In the genomic region with DNA sequence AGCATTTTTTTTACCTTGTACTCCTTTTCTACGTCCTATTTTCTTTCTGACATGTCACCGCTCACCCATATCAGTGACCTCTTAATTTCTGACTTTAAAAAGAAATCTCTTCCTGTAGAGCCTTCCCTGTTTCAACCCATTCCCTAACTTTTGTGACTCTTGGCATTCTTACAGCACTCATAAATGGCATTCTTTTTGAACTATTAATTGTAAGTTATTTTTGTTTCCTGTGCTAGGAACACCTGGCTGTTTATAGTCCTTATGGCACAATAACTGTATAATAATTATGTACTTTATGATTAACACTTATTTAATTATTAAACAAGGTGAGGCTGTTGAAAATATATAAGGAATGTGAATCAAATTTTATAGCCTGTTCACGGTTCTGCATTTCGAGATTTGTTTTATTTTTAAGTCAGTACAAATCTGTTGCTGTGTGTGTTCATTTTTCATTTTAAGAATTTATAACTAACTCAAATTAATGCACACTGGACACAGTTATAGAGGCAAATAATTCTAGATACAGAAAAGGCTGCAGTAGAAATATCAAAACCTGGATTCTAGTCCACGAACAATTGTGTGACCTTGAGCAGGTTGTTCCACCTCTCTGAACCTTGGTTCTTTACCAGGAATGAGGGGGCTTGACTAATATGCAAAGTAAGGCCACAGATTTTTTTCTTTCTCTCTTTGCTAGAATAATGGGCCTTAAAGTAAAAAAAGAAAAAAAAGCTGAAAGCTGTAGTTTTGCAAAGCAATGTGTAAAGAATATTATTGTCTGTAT, we compare ENCODE assay signal across 11 cellular contexts. TPM values are rescaled to one million over a fixed set of nuclear protein-coding genes. Genes with fewer than 3 reads are reported as not detected.
DNase-seq lines count a peak whose midpoint lies in the region; ATAC-seq, FAIRE-seq and TF ChIP-seq lines count a peak whose summit lies in the region.
"Had no signal": no experiment of that assay in that cellular context is flagged by ENCODE, and none has a peak within 500 bp of the region (broad histone marks: within the 10 kb centered on the region; RNA-seq: fewer than 3 reads in every experiment).

No MANE protein-coding gene starts in this region.

- peak overlapping the region; percentile 81 for H3K4me2 ChIP-seq in GM12878 (ENCODE audit: control insufficient read depth, insufficient read depth)

- no peak for TF ChIP-seq EP300 in GM12878 (IDR thresholded peaks at IDR 0.05; ENCODE audit: borderline replicate concordance in 1 of 2, control insufficient read depth in 1 of 2, low read depth in 2 of 2, low read length in 2 of 2)

- no TSS peak for BruUV-seq in GM12878 (replicated peaks; lab: Mats Ljungman, UMichigan)

- FAIRE-seq in GM12878 (lab: Jason Lieb, UNC): no peak
- FAIRE-seq: pancreas had no signal

- H3K36me3 ChIP-seq in HUES64 (ENCODE audit: insufficient read depth, low read length) (no peaks in the 10 kb centered on the region; the same call in 1 of the 2 replicates), GM12878 (ENCODE audit: control insufficient read depth in 2 of 2, insufficient read depth in 2 of 2, low read length in 1 of 2) (0 out of 4 replicates have a peak, but pooled peaks cover 0 to 2% of the 10 kb centered on the region in 2 experiments)
- H3K36me3 ChIP-seq: pancreas had no signal

- H3K4me3 Mint-ChIP-seq in CD4-positive, alpha-beta T cell: peak overlapping the region; percentile 88
- peak overlapping the region; percentile 93 for H3K4me3 Mint-ChIP-seq in nephron progenitor cell

- DNase-seq in CD4-positive, alpha-beta T cell: no peak
- DNase-seq in GM12878 (ENCODE audit: low read depth, low spot score) (no peak), nephron progenitor cell (no peak), SW480 (ENCODE audit: low spot score) (no peak)
- DNase-seq in effector CD4-positive, alpha-beta T cell: no peak
- DNase-seq: activated CD8-positive, alpha-beta memory T cell treated with anti-CD3 and anti-CD28 coated beads, Interleukin-2, amount 50 U/mL, for 4 hours; pancreas had no signal

- CTCF ChIA-PET in CD4-positive, alpha-beta T cell (lab: Charles Lee): no interaction called here
- CTCF ChIA-PET in GM12878 (lab: Yijun Ruan, JAX): interaction anchor here (0.9 to 1.8 kb wide), 2 partner anchors 9 to 79 kb away, joined by 4 to 8 read pairs; no protein-coding TSS in a partner anchor

- POLR2A ChIA-PET in CD4-positive, alpha-beta T cell (lab: Charles Lee): interaction anchor here (0.9 to 2.3 kb wide), 5 partner anchors 9 to 414 kb away, joined by 3 to 15 read pairs (median 4); no protein-coding TSS in a partner anchor
- POLR2A ChIA-PET in GM12878 (lab: Charles Lee): no interaction called here

- intact Hi-C loops in CD4-positive, alpha-beta T cell (cut with DNase I, micrococcal nuclease): loop anchor here (2.0 to 10.0 kb wide), 3 partner anchors 175 to 1075 kb away; a partner anchor contains a TSS
- intact Hi-C loops in GM12878 (cut with micrococcal nuclease; ENCODE audit: unreplicated experiment): loop anchor here (10.0 kb wide), 1 partner anchor 177 kb away; a partner anchor contains a TSS

- no peak overlapping the region; the same call in 1 of the 2 replicates for H2AFZ ChIP-seq in GM12878 (ENCODE audit: control insufficient read depth, low read depth, low read length)

- in situ Hi-C loops in GM12878 (cut with MboI): no loop called here

- peaks cover 4% of the 10 kb centered on the region for H3K27me3 Mint-ChIP-seq in CD4-positive, alpha-beta T cell
- no peaks in the 10 kb centered on the region for H3K27me3 Mint-ChIP-seq in nephron progenitor cell (ENCODE audit: low read depth, poor library complexity)

- H3K36me3 Mint-ChIP-seq in CD4-positive, alpha-beta T cell (ENCODE audit: low read depth): peaks cover 29% of the 10 kb centered on the region
- peaks cover 5% of the 10 kb centered on the region for H3K36me3 Mint-ChIP-seq in nephron progenitor cell (ENCODE audit: low read depth)

- no peaks in the 10 kb centered on the region for H3K9me3 ChIP-seq in CD4-positive, alpha-beta T cell (ENCODE audit: control insufficient read depth, low read length)
- no peaks in the 10 kb centered on the region for H3K9me3 ChIP-seq in HUES64 (ENCODE audit: insufficient read depth, low read depth, low read length)
- H3K9me3 ChIP-seq in GM12878 (replicated peaks; ENCODE audit: control insufficient read depth, insufficient read depth, low read length): no peaks in the 10 kb centered on the region
- H3K9me3 ChIP-seq: pancreas had no signal

- no peak for TF ChIP-seq POLR2A in GM12878 (IDR thresholded peaks at IDR 0.05; ENCODE audit: low read depth, low read length)

- H3K4me3 ChIP-seq in HUES64 (ENCODE audit: low read length) (peak overlapping the region; percentile 74), GM12878 (peak overlapping the region; percentile 75; the same call in 1 of the 2 replicates)

- peaks cover 32% of the 10 kb centered on the region for H3K4me1 Mint-ChIP-seq in CD4-positive, alpha-beta T cell (ENCODE audit: low read depth)
- H3K4me1 Mint-ChIP-seq in nephron progenitor cell: peaks cover 17% of the 10 kb centered on the region

- SMC1A ChIA-PET in GM12878 (lab: Charles Lee; ENCODE audit: uncharacterized antibody, unreplicated experiment): interaction anchor here (0.6 to 1.0 kb wide), 4 partner anchors 7 to 1100 kb away, joined by 3 to 4 read pairs (median 3); a partner anchor contains a TSS

- peak overlapping the region; percentile 74 for H3K27ac Mint-ChIP-seq in CD4-positive, alpha-beta T cell
- H3K27ac Mint-ChIP-seq in nephron progenitor cell: no peak overlapping the region

- TF ChIP-seq RAD21 in GM12878 (IDR thresholded peaks at IDR 0.05; ENCODE audit: insufficient read depth, low read depth, low read length): no peak

- H3K9me3 Mint-ChIP-seq in CD4-positive, alpha-beta T cell: no peaks in the 10 kb centered on the region
- H3K9me3 Mint-ChIP-seq in nephron progenitor cell: no peaks in the 10 kb centered on the region

- H4K20me1 ChIP-seq in GM12878 (ENCODE audit: control insufficient read depth, insufficient read depth): no peaks in the 10 kb centered on the region

- H3K9ac ChIP-seq in HUES64 (ENCODE audit: low read depth, low read length) (no peak overlapping the region), GM12878 (ENCODE audit: control insufficient read depth, insufficient read depth, low read length) (no peak overlapping the region)

- H3K79me2 ChIP-seq in GM12878 (ENCODE audit: control insufficient read depth, insufficient read depth, low read length): no peaks in the 10 kb centered on the region; the same call in 1 of the 2 replicates

- RAD21 ChIA-PET in GM12878 (lab: Charles Lee; ENCODE audit: unreplicated experiment): interaction anchor here (2.1 kb wide), 1 partner anchor 9 kb away, joined by 8 read pairs; no protein-coding TSS in a partner anchor

- TF ChIP-seq CTCF in CD4-positive, alpha-beta T cell (IDR thresholded peaks at IDR 0.05): no peak
- TF ChIP-seq CTCF in GM12878 (IDR thresholded peaks at IDR 0.05 in 2 of 3, conservative IDR thresholded peaks at IDR 0.05 in 1 of 3; ENCODE audit: control insufficient read depth in 2 of 3, extremely low read depth in 1 of 3, insufficient read depth in 1 of 3, low read depth in 3 of 3, low read length in 3 of 3) (no peak), nephron progenitor cell (IDR thresholded peaks at IDR 0.05) (no peak)

- no peak overlapping the region for H3K27ac ChIP-seq in CD4-positive, alpha-beta T cell (ENCODE audit: low read depth, low read length)
- H3K27ac ChIP-seq in HUES64 (ENCODE audit: low read depth, low read length) (no peak overlapping the region), GM12878 (ENCODE audit: control insufficient read depth, insufficient read depth) (no peak overlapping the region)
- H3K27ac ChIP-seq: pancreas had no signal

- 93% methylated on average over 5 of the region's 5 CpGs for WGBS in HUES64
- 77% methylated on average over 5 of the region's 5 CpGs for WGBS in GM12878 (ENCODE audit: insufficient coverage, insufficient replicate concordance, low lambda C conversion rate, missing lambda C conversion rate)

- H3K4me1 ChIP-seq in HUES64 (ENCODE audit: insufficient read depth, low read length) (peaks cover 30% of the 10 kb centered on the region), GM12878 (ENCODE audit: control insufficient read depth, insufficient read depth, low read length) (peaks cover 2% of the 10 kb centered on the region; the same call in 1 of the 2 replicates)

- H3K27me3 ChIP-seq in CD4-positive, alpha-beta T cell (ENCODE audit: control insufficient read depth, insufficient read depth, low read length): no peaks in the 10 kb centered on the region
- H3K27me3 ChIP-seq in HUES64 (ENCODE audit: insufficient read depth, low read length) (peaks cover 9% of the 10 kb centered on the region; the same call in 1 of the 2 replicates), GM12878 (replicated peaks in 1 of 2; ENCODE audit: control insufficient read depth in 2 of 2, insufficient read depth in 2 of 2, low read length in 1 of 2) (no peaks in the 10 kb centered on the region)
- H3K27me3 ChIP-seq: pancreas had no signal

- ATAC-seq in CD4-positive, alpha-beta T cell (ENCODE audit: poor library complexity): no peak
- ATAC-seq in GM12878 (no peak), GM18502 (IDR thresholded peaks at IDR 0.05; ENCODE audit: poor library complexity, unreplicated experiment) (no peak), HG03354 (IDR thresholded peaks at IDR 0.05; ENCODE audit: poor library complexity, severe bottlenecking, unreplicated experiment) (no peak)
- ATAC-seq: Right ventricle myocardium inferior had no signal

RNA-seq across cellular contexts. Expression of a gene that starts 1.5 kb away (rescaled TPM):
- 10 to 100 TPM; 31.1 to 33.8 TPM for total RNA-seq in CD4-positive, alpha-beta T cell
- 19.0 TPM for polyA plus RNA-seq in HUES64 (2013, experiment 1 of 2)
- 20.0 TPM for polyA plus RNA-seq in HUES64 (2013, experiment 2 of 2)
- 43.5 and 46.5 TPM in 2 replicates for total RNA-seq in GM12878 (2013; cell fraction: nucleolus; rRNA removed)
- 5.0 and 6.0 TPM in 2 replicates for total RNA-seq in GM12878 (2014; rRNA removed)
- 9.4 and 9.9 TPM in 2 replicates for total RNA-seq in GM12878 (2014; rRNA removed; fragmentation: Illumina TruSeq; extraction: Trizol)
- total RNA-seq in GM12878 (2021): 6.8 and 11.4 TPM in 2 replicates
- 77.5 TPM for polyA plus RNA-seq in GM12878 (2011; ENCODE audit: low read depth)
- 11.0 and 17.3 TPM in 2 replicates for polyA plus RNA-seq in GM12878 (2011; rRNA removed)
- 4.4 and 5.6 TPM in 2 replicates for polyA plus RNA-seq in GM12878 (2011; cell fraction: cytosol; rRNA removed)
- 14.9 and 20.8 TPM in 2 replicates for polyA plus RNA-seq in GM12878 (2011; cell fraction: nucleus; rRNA removed)
- polyA plus RNA-seq in GM12878 (2012): 11.9 and 14.1 TPM in 2 replicates
- polyA plus RNA-seq in GM12878 (2014; fragmentation: Illumina TruSeq; extraction: Trizol): 8.3 and 11.1 TPM in 2 replicates
- 1 to 10 TPM; 2.7 to 4.5 TPM for polyA plus RNA-seq in GM12878 (2014; fragmentation: Nextera tagmentation; extraction: Ambion mirVana)
- 5.3 and 7.0 TPM in 2 replicates for polyA plus RNA-seq in GM12878 (2014; rRNA removed)
- 1 to 10 TPM; 7.7 to 8.2 TPM for polyA plus RNA-seq in GM12878 (2016; fragmentation: Nextera tagmentation; extraction: Ambion mirVana)
- 4.1 and 10.0 TPM in 2 replicates for polyA minus RNA-seq in GM12878 (2011; rRNA and poly(A)+ RNA removed)
- 2.0 and 4.1 TPM in 2 replicates for polyA minus RNA-seq in GM12878 (2011; cell fraction: cytosol; rRNA and poly(A)+ RNA removed)
- polyA minus RNA-seq in GM12878 (2011; cell fraction: nucleus; rRNA and poly(A)+ RNA removed): 7.1 and 7.9 TPM in 2 replicates

RNA-seq across cellular contexts. Expression of a gene that starts 21.2 kb away (rescaled TPM):
- total RNA-seq in CD4-positive, alpha-beta T cell: not detected
- polyA plus RNA-seq in HUES64 (2013, experiment 1 of 2): not detected
- not detected for polyA plus RNA-seq in HUES64 (2013, experiment 2 of 2)
- not detected in 2 replicates for total RNA-seq in GM12878 (2013; cell fraction: nucleolus; rRNA removed)
- total RNA-seq in GM12878 (2014; rRNA removed) (not detected in 2 replicates), GM12878 (2014; rRNA removed; fragmentation: Illumina TruSeq; extraction: Trizol) (not detected in 2 replicates), GM12878 (2021) (not detected in 2 replicates)
- polyA plus RNA-seq in GM12878 (2011; ENCODE audit: low read depth): not detected
- polyA plus RNA-seq in GM12878 (2011; rRNA removed) (not detected in 2 replicates), GM12878 (2014; fragmentation: Illumina TruSeq; extraction: Trizol) (not detected in 2 replicates), GM12878 (2014; fragmentation: Nextera tagmentation; extraction: Ambion mirVana) (not detected), GM12878 (2014; rRNA removed) (not detected in 2 replicates), GM12878 (2016; fragmentation: Nextera tagmentation; extraction: Ambion mirVana) (not detected)
- not detected in 2 replicates for polyA plus RNA-seq in GM12878 (2011; cell fraction: cytosol; rRNA removed)
- polyA plus RNA-seq in GM12878 (2011; cell fraction: nucleus; rRNA removed): not detected in 2 replicates
- not detected in 2 replicates for polyA plus RNA-seq in GM12878 (2012)
- not detected in 2 replicates for polyA minus RNA-seq in GM12878 (2011; rRNA and poly(A)+ RNA removed)
- polyA minus RNA-seq in GM12878 (2011; cell fraction: cytosol; rRNA and poly(A)+ RNA removed): not detected in 2 replicates
- polyA minus RNA-seq in GM12878 (2011; cell fraction: nucleus; rRNA and poly(A)+ RNA removed): not detected in 2 replicates
- total RNA-seq: pancreas, Right ventricle myocardium inferior had no signal
